Comparison of ENCODE assay signal across 29 cellular contexts in genomic region chr17:82465023-82465603, GRCh38. TPM values are rescaled to one million over a fixed set of nuclear protein-coding genes. Genes with fewer than 3 reads are reported as not detected.
DNase-seq lines count a peak whose midpoint lies in the region; ATAC-seq and TF ChIP-seq lines count a peak whose summit lies in the region.
"Had no signal": no experiment of that assay in that cellular context is flagged by ENCODE, and none has a peak within 500 bp of the region (broad histone marks: within the 10 kb centered on the region; RNA-seq: fewer than 3 reads in every experiment).

No MANE protein-coding gene starts in this region.

- DNase-seq in activated CD4-positive, alpha-beta T cell treated with anti-CD3 and anti-CD28 coated beads for 36 hours, result peak; percentile 53
- DNase-seq in activated CD4-positive, alpha-beta T cell treated with anti-CD3 and anti-CD28 coated beads, Interleukin-2, amount 50 U/mL, for 48 hours, result no peak
- no peak for DNase-seq in breast epithelium (ENCODE audit: low spot score in 2 of 2)
- no peak for DNase-seq in MCF 10A (ENCODE audit: unreplicated experiment)
- DNase-seq in Panc1 (ENCODE audit: low read depth, low spot score), result no peak
- DNase-seq in endothelial cell (ENCODE audit: low spot score), result no peak
- no peak for DNase-seq in HK-2 (ENCODE audit: unreplicated experiment)
- DNase-seq: anterior cingulate cortex, H9, hypothalamus, Kasumi-1, left cardiac atrium, mammary epithelial cell, MV-4-11, NCI-H1436, NCI-H2081 treated with DMSO at 0.1 percent for 48 hours, NCI-H2227 treated with DMSO at 0.1 percent for 48 hours, NCI-H526, ovary, SHP77, stomach, T-helper 9 cell had no signal

- CTCF ChIA-PET in activated CD4-positive, alpha-beta T cell treated with anti-CD3 and anti-CD28 coated beads for 36 hours (lab: Charles Lee), result interaction anchor here (0.6 kb wide), 1 partner anchor 26 kb away, joined by 3 read pairs; no protein-coding TSS in a partner anchor
- CTCF ChIA-PET in MCF 10A (lab: Yijun Ruan, JAX), result no interaction called here
- CTCF ChIA-PET in Panc1 (lab: Charles Lee), result no interaction called here

- no peaks in the 10 kb centered on the region for H3K9me3 Mint-ChIP-seq in activated CD4-positive, alpha-beta T cell treated with anti-CD3 and anti-CD28 coated beads for 36 hours (ENCODE audit: low read depth)
- H3K9me3 Mint-ChIP-seq in MCF 10A (ENCODE audit: unreplicated experiment), result no peaks in the 10 kb centered on the region
- H3K9me3 Mint-ChIP-seq in endothelial cell (ENCODE audit: unreplicated experiment), result no peaks in the 10 kb centered on the region
- H3K9me3 Mint-ChIP-seq: activated naive CD4-positive, alpha-beta T cell treated with anti-CD3 and anti-CD28 coated beads, Interleukin-2, amount 50 U/mL, for 24 hours; CD14-positive monocyte; H9; nephron had no signal

- H3K27ac ChIP-seq in breast epithelium (peak overlapping the region; percentile 35 to 36), Panc1 (ENCODE audit: low read length) (no peak overlapping the region)
- H3K27ac ChIP-seq: ovary, stomach, vagina, VCaP had no signal

- peaks cover 16% of the 10 kb centered on the region for H3K4me1 Mint-ChIP-seq in activated CD4-positive, alpha-beta T cell treated with anti-CD3 and anti-CD28 coated beads for 36 hours
- H3K4me1 Mint-ChIP-seq in MCF 10A (ENCODE audit: insufficient read depth, unreplicated experiment) (no peaks in the 10 kb centered on the region), endothelial cell (ENCODE audit: unreplicated experiment) (peaks cover 19% of the 10 kb centered on the region)
- H3K4me1 Mint-ChIP-seq: CD14-positive monocyte, H9, nephron had no signal

- H3K36me3 ChIP-seq in breast epithelium, result peaks cover 11% of the 10 kb centered on the region
- H3K36me3 ChIP-seq in Panc1 (ENCODE audit: control insufficient read depth, insufficient read depth, low read length), result peaks cover 6% of the 10 kb centered on the region
- H3K36me3 ChIP-seq: ovary had no signal

- no peaks in the 10 kb centered on the region for H3K4me1 ChIP-seq in breast epithelium
- no peaks in the 10 kb centered on the region for H3K4me1 ChIP-seq in Panc1 (ENCODE audit: control insufficient read depth, insufficient read depth, low read length)
- H3K4me1 ChIP-seq: vagina had no signal

- intact Hi-C loops in activated CD4-positive, alpha-beta T cell treated with anti-CD3 and anti-CD28 coated beads for 36 hours (cut with DNase I, micrococcal nuclease), result no loop called here
- intact Hi-C loops in breast epithelium (cut with DNase I; ENCODE audit: low total_unique reads), result no loop called here
- intact Hi-C loops in MCF 10A (cut with micrococcal nuclease), result no loop called here
- intact Hi-C loops in Panc1 (cut with micrococcal nuclease; ENCODE audit: unreplicated experiment), result no loop called here

- POLR2A ChIA-PET in activated CD4-positive, alpha-beta T cell treated with anti-CD3 and anti-CD28 coated beads for 36 hours (lab: Charles Lee), result no interaction called here
- POLR2A ChIA-PET in MCF 10A (lab: Yijun Ruan, JAX), result no interaction called here
- POLR2A ChIA-PET in Panc1 (lab: Charles Lee), result no interaction called here

- peak; percentile 71 for ATAC-seq in activated CD4-positive, alpha-beta T cell treated with anti-CD3 and anti-CD28 coated beads for 36 hours
- ATAC-seq in Panc1 (peak; percentile 21; the same call in 1 of the 2 replicates), GM18868 (IDR thresholded peaks at IDR 0.05; ENCODE audit: unreplicated experiment) (no peak)
- ATAC-seq: left cardiac atrium, mucosa of descending colon had no signal

- TF ChIP-seq POLR2A in breast epithelium (IDR thresholded peaks at IDR 0.05), result no peak

- peaks cover 64% of the 10 kb centered on the region for H3K36me3 Mint-ChIP-seq in activated CD4-positive, alpha-beta T cell treated with anti-CD3 and anti-CD28 coated beads for 36 hours (ENCODE audit: low read depth)
- H3K36me3 Mint-ChIP-seq in MCF 10A (ENCODE audit: insufficient read depth, unreplicated experiment), result peaks cover 48% of the 10 kb centered on the region
- peaks cover 62% of the 10 kb centered on the region for H3K36me3 Mint-ChIP-seq in endothelial cell (ENCODE audit: low read depth, unreplicated experiment)

- H3K4me3 Mint-ChIP-seq in activated CD4-positive, alpha-beta T cell treated with anti-CD3 and anti-CD28 coated beads for 36 hours, result no peak overlapping the region
- H3K4me3 Mint-ChIP-seq in MCF 10A (ENCODE audit: unreplicated experiment) (no peak overlapping the region), endothelial cell (ENCODE audit: unreplicated experiment) (peak overlapping the region; percentile 24)
- H3K4me3 Mint-ChIP-seq: activated naive CD4-positive, alpha-beta T cell treated with anti-CD3 and anti-CD28 coated beads, Interleukin-2, amount 50 U/mL, for 24 hours; CD14-positive monocyte; H9; nephron had no signal

- H3K4me3 ChIP-seq in breast epithelium (no peak overlapping the region), Panc1 (ENCODE audit: low read depth in 2 of 2, low read length in 2 of 2) (no peak overlapping the region)
- H3K4me3 ChIP-seq: mucosa of descending colon, ovary, stomach, vagina had no signal

- H3K27me3 Mint-ChIP-seq in activated CD4-positive, alpha-beta T cell treated with anti-CD3 and anti-CD28 coated beads for 36 hours, result no peaks in the 10 kb centered on the region
- H3K27me3 Mint-ChIP-seq in MCF 10A (ENCODE audit: insufficient read depth, unreplicated experiment) (no peaks in the 10 kb centered on the region), endothelial cell (ENCODE audit: unreplicated experiment) (peaks cover 14% of the 10 kb centered on the region)
- H3K27me3 Mint-ChIP-seq: activated naive CD4-positive, alpha-beta T cell treated with anti-CD3 and anti-CD28 coated beads, Interleukin-2, amount 50 U/mL, for 24 hours had no signal

- BruUV-seq in MCF 10A (replicated peaks; lab: Mats Ljungman, UMichigan), result no TSS peak
- BruUV-seq in Panc1 (replicated peaks; lab: Mats Ljungman, UMichigan), result no TSS peak

- H3K27me3 ChIP-seq in breast epithelium (no peaks in the 10 kb centered on the region), Panc1 (ENCODE audit: control insufficient read depth, insufficient read depth, low read length) (no peaks in the 10 kb centered on the region)
- H3K27me3 ChIP-seq: ovary, stomach, vagina had no signal

- TF ChIP-seq CTCF in breast epithelium (IDR thresholded peaks at IDR 0.05) (no peak), MCF 10A (IDR thresholded peaks at IDR 0.05; ENCODE audit: unreplicated experiment) (no peak), Panc1 (IDR thresholded peaks at IDR 0.05) (no peak), endothelial cell (IDR thresholded peaks at IDR 0.05; ENCODE audit: unreplicated experiment) (no peak)

- in situ Hi-C loops in Panc1 (cut with HindIII; ENCODE audit: low pct_unique_long_range_greater_than_20kb, low sequenced_read_pairs), result no loop called here

- H3K9me3 ChIP-seq in breast epithelium (no peaks in the 10 kb centered on the region), Panc1 (ENCODE audit: control insufficient read depth, insufficient read depth, low read depth, low read length) (no peaks in the 10 kb centered on the region)
- H3K9me3 ChIP-seq: mucosa of descending colon, ovary, stomach, vagina had no signal

- no peak overlapping the region for H3K27ac Mint-ChIP-seq in activated CD4-positive, alpha-beta T cell treated with anti-CD3 and anti-CD28 coated beads for 36 hours
- H3K27ac Mint-ChIP-seq in MCF 10A (ENCODE audit: low read depth, unreplicated experiment), result no peak overlapping the region
- peak overlapping the region; percentile 34 for H3K27ac Mint-ChIP-seq in endothelial cell (ENCODE audit: unreplicated experiment)
- H3K27ac Mint-ChIP-seq: activated naive CD4-positive, alpha-beta T cell treated with anti-CD3 and anti-CD28 coated beads, Interleukin-2, amount 50 U/mL, for 24 hours; H9; nephron had no signal

RNA-seq across cellular contexts. Expression of gene NARF, which starts 6.6 kb away (rescaled TPM):
- total RNA-seq in activated CD4-positive, alpha-beta T cell treated with anti-CD3 and anti-CD28 coated beads for 36 hours, result 10 to 100 TPM; 65.4 to 85.9 TPM
- total RNA-seq in breast epithelium (10 to 100 TPM; 31.9 to 59.5 (median 44.9) TPM), MCF 10A (2022) (20.6 TPM in 2 replicates), Panc1 (2021; ENCODE audit: unreplicated experiment) (60.9 TPM), endothelial cell (ENCODE audit: unreplicated experiment) (88.7 TPM)
- 89.6 TPM for polyA plus RNA-seq in Panc1 (2012; ENCODE audit: insufficient read length)

RNA-seq across cellular contexts. Expression of gene CYBC1, which starts 14.6 kb away (rescaled TPM):
- 100 to 1,000 TPM; 286 to 329 TPM for total RNA-seq in activated CD4-positive, alpha-beta T cell treated with anti-CD3 and anti-CD28 coated beads for 36 hours
- 10 to 100 TPM; 54.7 to 71.4 (median 61.9) TPM for total RNA-seq in breast epithelium
- total RNA-seq in MCF 10A (2022), result 38.0 and 45.4 TPM in 2 replicates
- total RNA-seq in Panc1 (2021; ENCODE audit: unreplicated experiment), result 174 TPM
- polyA plus RNA-seq in Panc1 (2012; ENCODE audit: insufficient read length), result 161 TPM
- 75.7 TPM for total RNA-seq in endothelial cell (ENCODE audit: unreplicated experiment)

RNA-seq across cellular contexts. Expression of gene OGFOD3, which starts 46.7 kb away (rescaled TPM):
- 10 to 100 TPM; 20.0 to 22.3 TPM for total RNA-seq in activated CD4-positive, alpha-beta T cell treated with anti-CD3 and anti-CD28 coated beads for 36 hours
- 10 to 100 TPM; 26.3 to 32.8 (median 28.5) TPM for total RNA-seq in breast epithelium
- total RNA-seq in MCF 10A (2022), result 16.5 and 21.1 TPM in 2 replicates
- 53.9 TPM for total RNA-seq in Panc1 (2021; ENCODE audit: unreplicated experiment)
- polyA plus RNA-seq in Panc1 (2012; ENCODE audit: insufficient read length), result 76.1 TPM
- total RNA-seq in endothelial cell (ENCODE audit: unreplicated experiment), result 15.7 TPM

RNA-seq across cellular contexts. Expression of gene HEXD, which starts 47.0 kb away (rescaled TPM):
- total RNA-seq in activated CD4-positive, alpha-beta T cell treated with anti-CD3 and anti-CD28 coated beads for 36 hours, result 10 to 100 TPM; 23.3 to 26.0 TPM
- 100 to 1,000 TPM in 1 of 3 donors, 10 to 100 TPM in 2; 48.2 to 157 (median 68.2) TPM for total RNA-seq in breast epithelium
- 14.8 and 16.2 TPM in 2 replicates for total RNA-seq in MCF 10A (2022)
- total RNA-seq in Panc1 (2021; ENCODE audit: unreplicated experiment), result 25.6 TPM
- 34.0 TPM for polyA plus RNA-seq in Panc1 (2012; ENCODE audit: insufficient read length)
- 22.0 TPM for total RNA-seq in endothelial cell (ENCODE audit: unreplicated experiment)

RNA-seq across cellular contexts. Expression of gene FOXK2, which starts 54.4 kb away (rescaled TPM):
- total RNA-seq in activated CD4-positive, alpha-beta T cell treated with anti-CD3 and anti-CD28 coated beads for 36 hours, result 10 to 100 TPM; 58.1 to 75.4 TPM
- total RNA-seq in breast epithelium (10 to 100 TPM; 25.0 to 48.6 (median 36.7) TPM), MCF 10A (2022) (85.9 and 104 TPM in 2 replicates), Panc1 (2021; ENCODE audit: unreplicated experiment) (143 TPM), endothelial cell (ENCODE audit: unreplicated experiment) (64.3 TPM)
- 103 TPM for polyA plus RNA-seq in Panc1 (2012; ENCODE audit: insufficient read length)
